In the genomic region with DNA sequence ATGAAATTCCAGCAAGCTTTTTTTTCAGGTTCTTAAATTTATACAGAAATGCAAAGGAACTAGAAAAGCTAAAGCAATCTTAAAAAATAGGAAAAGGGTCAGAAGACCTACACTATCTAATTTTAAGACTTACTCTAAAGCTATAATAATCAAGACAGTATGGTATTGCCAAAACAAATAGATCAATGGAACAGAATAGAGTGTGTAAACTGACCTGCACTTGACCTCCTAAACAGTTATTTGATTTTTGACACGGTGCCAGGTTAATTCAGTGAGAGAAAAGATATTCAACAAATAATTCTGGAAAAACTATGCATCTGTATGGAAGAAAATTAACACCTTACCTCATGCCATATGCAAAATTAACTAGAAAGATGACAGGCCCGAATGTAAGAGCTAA, we compare ENCODE assay signal across 1 cellular context.
TF ChIP-seq lines count a peak whose summit lies in the region.

No MANE protein-coding gene starts in this region.

TF ChIP-seq in HepG2, 621 proteins besides CTCF, POLR2A, EP300 and RAD21 (continued from another document and continues in another):
- peak; percentile 47; the same call in 1 of the 2 replicates for TF ChIP-seq AHDC1 (CRISPR knock-in tag; IDR thresholded peaks at IDR 0.05; ENCODE audit: borderline replicate concordance)
- no peak for TF ChIP-seq TRAFD1 (CRISPR knock-in tag; IDR thresholded peaks at IDR 0.05; ENCODE audit: borderline replicate concordance)
- TF ChIP-seq, protein P1, sequence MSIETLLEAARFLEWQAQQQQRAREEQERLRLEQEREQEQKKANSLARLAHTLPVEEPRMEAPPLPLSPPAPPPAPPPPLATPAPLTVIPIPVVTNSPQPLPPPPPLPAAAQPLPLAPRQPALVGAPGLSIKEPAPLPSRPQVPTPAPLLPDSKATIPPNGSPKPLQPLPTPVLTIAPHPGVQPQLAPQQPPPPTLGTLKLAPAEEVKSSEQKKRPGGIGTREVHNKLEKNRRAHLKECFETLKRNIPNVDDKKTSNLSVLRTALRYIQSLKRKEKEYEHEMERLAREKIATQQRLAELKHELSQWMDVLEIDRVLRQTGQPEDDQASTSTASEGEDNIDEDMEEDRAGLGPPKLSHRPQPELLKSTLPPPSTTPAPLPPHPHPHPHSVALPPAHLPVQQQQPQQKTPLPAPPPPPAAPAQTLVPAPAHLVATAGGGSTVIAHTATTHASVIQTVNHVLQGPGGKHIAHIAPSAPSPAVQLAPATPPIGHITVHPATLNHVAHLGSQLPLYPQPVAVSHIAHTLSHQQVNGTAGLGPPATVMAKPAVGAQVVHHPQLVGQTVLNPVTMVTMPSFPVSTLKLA (IDR thresholded peaks at IDR 0.05): no peak
- no peak for TF ChIP-seq ZNF709 (CRISPR knock-in tag; IDR thresholded peaks at IDR 0.05)
- TF ChIP-seq ZNF580 (CRISPR knock-in tag; IDR thresholded peaks at IDR 0.05; ENCODE audit: borderline replicate concordance, low read depth): no peak
- TF ChIP-seq TBX3 (IDR thresholded peaks at IDR 0.05; ENCODE audit: borderline replicate concordance): peak; percentile 27; the same call in 1 of the 2 replicates
- peak; percentile 65; the same call in 1 of the 2 replicates for TF ChIP-seq HMG20A (CRISPR knock-in tag; IDR thresholded peaks at IDR 0.05; ENCODE audit: borderline replicate concordance)
- no peak for TF ChIP-seq ZNF713 (CRISPR knock-in tag; IDR thresholded peaks at IDR 0.05)
- TF ChIP-seq, protein P2, sequence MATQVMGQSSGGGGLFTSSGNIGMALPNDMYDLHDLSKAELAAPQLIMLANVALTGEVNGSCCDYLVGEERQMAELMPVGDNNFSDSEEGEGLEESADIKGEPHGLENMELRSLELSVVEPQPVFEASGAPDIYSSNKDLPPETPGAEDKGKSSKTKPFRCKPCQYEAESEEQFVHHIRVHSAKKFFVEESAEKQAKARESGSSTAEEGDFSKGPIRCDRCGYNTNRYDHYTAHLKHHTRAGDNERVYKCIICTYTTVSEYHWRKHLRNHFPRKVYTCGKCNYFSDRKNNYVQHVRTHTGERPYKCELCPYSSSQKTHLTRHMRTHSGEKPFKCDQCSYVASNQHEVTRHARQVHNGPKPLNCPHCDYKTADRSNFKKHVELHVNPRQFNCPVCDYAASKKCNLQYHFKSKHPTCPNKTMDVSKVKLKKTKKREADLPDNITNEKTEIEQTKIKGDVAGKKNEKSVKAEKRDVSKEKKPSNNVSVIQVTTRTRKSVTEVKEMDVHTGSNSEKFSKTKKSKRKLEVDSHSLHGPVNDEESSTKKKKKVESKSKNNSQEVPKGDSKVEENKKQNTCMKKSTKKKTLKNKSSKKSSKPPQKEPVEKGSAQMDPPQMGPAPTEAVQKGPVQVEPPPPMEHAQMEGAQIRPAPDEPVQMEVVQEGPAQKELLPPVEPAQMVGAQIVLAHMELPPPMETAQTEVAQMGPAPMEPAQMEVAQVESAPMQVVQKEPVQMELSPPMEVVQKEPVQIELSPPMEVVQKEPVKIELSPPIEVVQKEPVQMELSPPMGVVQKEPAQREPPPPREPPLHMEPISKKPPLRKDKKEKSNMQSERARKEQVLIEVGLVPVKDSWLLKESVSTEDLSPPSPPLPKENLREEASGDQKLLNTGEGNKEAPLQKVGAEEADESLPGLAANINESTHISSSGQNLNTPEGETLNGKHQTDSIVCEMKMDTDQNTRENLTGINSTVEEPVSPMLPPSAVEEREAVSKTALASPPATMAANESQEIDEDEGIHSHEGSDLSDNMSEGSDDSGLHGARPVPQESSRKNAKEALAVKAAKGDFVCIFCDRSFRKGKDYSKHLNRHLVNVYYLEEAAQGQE (IDR thresholded peaks at IDR 0.05; ENCODE audit: borderline replicate concordance in 1 of 2, low read depth in 1 of 2, low read length in 2 of 2): no peak
- TF ChIP-seq ARID5B (CRISPR knock-in tag; IDR thresholded peaks at IDR 0.05): peak; percentile 74
- no peak for TF ChIP-seq CEBPB (IDR thresholded peaks at IDR 0.05; ENCODE audit: borderline replicate concordance, low read depth, low read length)
- no peak for TF ChIP-seq ZNF430 (CRISPR knock-in tag; IDR thresholded peaks at IDR 0.05)
- TF ChIP-seq KLF12 (CRISPR knock-in tag; IDR thresholded peaks at IDR 0.05; ENCODE audit: borderline replicate concordance): no peak
- TF ChIP-seq ZNF17 (CRISPR knock-in tag; IDR thresholded peaks at IDR 0.05): no peak
- TF ChIP-seq NR2F1 (CRISPR knock-in tag; IDR thresholded peaks at IDR 0.05): peak; percentile 59 to 80; a peak in 3 of 4 replicates
- no peak for TF ChIP-seq SP1 (IDR thresholded peaks at IDR 0.05)
- no peak for TF ChIP-seq SP1 (CRISPR knock-in tag; IDR thresholded peaks at IDR 0.05)
- no peak for TF ChIP-seq ZNF331 (CRISPR knock-in tag; IDR thresholded peaks at IDR 0.05)
- TF ChIP-seq ZNF775 (CRISPR knock-in tag; IDR thresholded peaks at IDR 0.05; ENCODE audit: borderline replicate concordance): no peak
- TF ChIP-seq BRCA1 (CRISPR knock-in tag; IDR thresholded peaks at IDR 0.05): no peak
- no peak for TF ChIP-seq FOXP1 (IDR thresholded peaks at IDR 0.05)
- peak; percentile 29; the same call in 1 of the 2 replicates for TF ChIP-seq FOXP1 (CRISPR knock-in tag; IDR thresholded peaks at IDR 0.05)
- TF ChIP-seq RXRB (CRISPR knock-in tag; IDR thresholded peaks at IDR 0.05; ENCODE audit: borderline replicate concordance): peak; percentile 82
- TF ChIP-seq ZNF274 (CRISPR knock-in tag; IDR thresholded peaks at IDR 0.05): no peak
- peak; percentile 35; the same call in 1 of the 2 replicates for TF ChIP-seq ISL2 (CRISPR knock-in tag; IDR thresholded peaks at IDR 0.05)
- TF ChIP-seq GATAD2A (CRISPR knock-in tag; IDR thresholded peaks at IDR 0.05): peak; percentile 67; the same call in 1 of the 2 replicates
- peak; percentile 70 for TF ChIP-seq TBL1XR1 (IDR thresholded peaks at IDR 0.05; ENCODE audit: borderline replicate concordance, low read length, partially characterized antibody)
- TF ChIP-seq ZNF672 (CRISPR knock-in tag; IDR thresholded peaks at IDR 0.05): no peak
- TF ChIP-seq SNAPC4 (CRISPR knock-in tag; IDR thresholded peaks at IDR 0.05): no peak
